27 cellular contexts compared by ENCODE assay signal in genomic region chr5:107119656-107120055, GRCh38.
"Had no signal": no experiment of that assay in that cellular context is flagged by ENCODE, and none has a peak within 500 bp of the region (broad histone marks: within the 10 kb centered on the region; RNA-seq: fewer than 3 reads in every experiment).

No MANE protein-coding gene starts in this region.

- H3K4me3 Mint-ChIP-seq: activated CD4-positive, alpha-beta memory T cell treated with anti-CD3 and anti-CD28 coated beads, Interleukin-2, amount 10 ng/mL, durations not matched to agents 7 days and 5 days; activated CD4-positive, alpha-beta T cell treated with anti-CD3 and anti-CD28 coated beads, Interleukin-2, amount 10 ng/mL, durations not matched to agents 7 days and 5 days; activated naive CD8-positive, alpha-beta T cell; activated T-cell treated with anti-CD3 and anti-CD28 coated beads, Interleukin-2, amount 50 U/mL, for 24 hours; activated T-cell treated with anti-CD3 and anti-CD28 coated beads, Interleukin-2, amount 50 U/mL, for 72 hours; central memory CD8-positive, alpha-beta T cell; effector memory CD8-positive, alpha-beta T cell had no signal

- H3K27ac ChIP-seq: brain microvascular endothelial cell, esophagus muscularis mucosa, foreskin keratinocyte, gastrocnemius medialis had no signal

- H3K27me3 ChIP-seq: brain microvascular endothelial cell, esophagus muscularis mucosa, foreskin keratinocyte, gastrocnemius medialis had no signal

- H3K27ac Mint-ChIP-seq: activated CD4-positive, alpha-beta memory T cell treated with anti-CD3 and anti-CD28 coated beads, Interleukin-2, amount 10 ng/mL, durations not matched to agents 7 days and 5 days; activated CD4-positive, alpha-beta T cell treated with anti-CD3 and anti-CD28 coated beads, Interleukin-2, amount 10 ng/mL, durations not matched to agents 7 days and 5 days; activated naive CD8-positive, alpha-beta T cell; activated T-cell treated with anti-CD3 and anti-CD28 coated beads, Interleukin-2, amount 50 U/mL, for 24 hours; activated T-cell treated with anti-CD3 and anti-CD28 coated beads, Interleukin-2, amount 50 U/mL, for 72 hours; effector memory CD8-positive, alpha-beta T cell had no signal

- H3K4me1 Mint-ChIP-seq: activated CD4-positive, alpha-beta memory T cell treated with anti-CD3 and anti-CD28 coated beads, Interleukin-2, amount 10 ng/mL, durations not matched to agents 7 days and 5 days; activated CD4-positive, alpha-beta T cell treated with anti-CD3 and anti-CD28 coated beads, Interleukin-2, amount 10 ng/mL, durations not matched to agents 7 days and 5 days; central memory CD8-positive, alpha-beta T cell had no signal

- H3K9me3 ChIP-seq: esophagus muscularis mucosa, gastrocnemius medialis had no signal

- H3K4me3 ChIP-seq: esophagus muscularis mucosa, gastrocnemius medialis had no signal

- H3K27me3 Mint-ChIP-seq: activated CD4-positive, alpha-beta memory T cell treated with anti-CD3 and anti-CD28 coated beads, Interleukin-2, amount 10 ng/mL, durations not matched to agents 7 days and 5 days; activated CD4-positive, alpha-beta T cell treated with anti-CD3 and anti-CD28 coated beads, Interleukin-2, amount 10 ng/mL, durations not matched to agents 7 days and 5 days; activated naive CD8-positive, alpha-beta T cell; activated T-cell treated with anti-CD3 and anti-CD28 coated beads, Interleukin-2, amount 50 U/mL, for 24 hours had no signal

- H3K9me3 Mint-ChIP-seq: activated CD4-positive, alpha-beta memory T cell treated with anti-CD3 and anti-CD28 coated beads, Interleukin-2, amount 10 ng/mL, durations not matched to agents 7 days and 5 days; activated CD4-positive, alpha-beta T cell treated with anti-CD3 and anti-CD28 coated beads, Interleukin-2, amount 10 ng/mL, durations not matched to agents 7 days and 5 days; activated T-cell treated with anti-CD3 and anti-CD28 coated beads, Interleukin-2, amount 50 U/mL, for 24 hours; central memory CD8-positive, alpha-beta T cell; effector memory CD8-positive, alpha-beta T cell had no signal

- DNase-seq: activated CD4-positive, alpha-beta memory T cell treated with anti-CD3 and anti-CD28 coated beads, Interleukin-2, amount 10 ng/mL, durations not matched to agents 7 days and 5 days; activated CD4-positive, alpha-beta T cell treated with anti-CD3 and anti-CD28 coated beads for 1 hour; activated CD4-positive, alpha-beta T cell treated with anti-CD3 and anti-CD28 coated beads for 4 hours; activated CD4-positive, alpha-beta T cell treated with anti-CD3 and anti-CD28 coated beads, Interleukin-2, amount 10 ng/mL, durations not matched to agents 7 days and 5 days; activated CD4-positive, alpha-beta T cell treated with anti-CD3 and anti-CD28 coated beads, Interleukin-2, amount 50 U/mL, for 4 hours; activated CD8-positive, alpha-beta memory T cell treated with anti-CD3 and anti-CD28 coated beads, Interleukin-2, amount 50 U/mL, for 48 hours; activated gamma-delta T cell; activated naive CD4-positive, alpha-beta T cell treated with anti-CD3 and anti-CD28 coated beads, Interleukin-2, amount 50 U/mL, for 16 hours; activated naive CD4-positive, alpha-beta T cell treated with Interleukin-2 at 50 U/mL for 16 hours; activated T-cell treated with anti-CD3 and anti-CD28 coated beads for 4 hours; activated T-cell treated with anti-CD3 and anti-CD28 coated beads, Interleukin-2, amount 50 U/mL, for 24 hours; activated T-cell treated with anti-CD3 and anti-CD28 coated beads, Interleukin-2, amount 50 U/mL, for 72 hours; amniotic stem cell; aorta; brain microvascular endothelial cell; cortex of kidney; dermis blood vessel endothelial cell; effector CD4-positive, alpha-beta T cell; effector memory CD8-positive, alpha-beta T cell; erythroblast; foreskin keratinocyte; gastrocnemius medialis; T-helper 2 cell had no signal

- ATAC-seq: activated T-cell treated with anti-CD3 and anti-CD28 coated beads, Interleukin-2, amount 50 U/mL, for 72 hours; effector memory CD8-positive, alpha-beta T cell; foreskin keratinocyte; gastrocnemius medialis had no signal

- FAIRE-seq: colon had no signal

- H3K4me1 ChIP-seq: esophagus muscularis mucosa, foreskin keratinocyte had no signal

- H3K36me3 ChIP-seq: brain microvascular endothelial cell, esophagus muscularis mucosa, gastrocnemius medialis had no signal

- H3K36me3 Mint-ChIP-seq: activated naive CD8-positive, alpha-beta T cell had no signal
